11 cellular contexts compared by ENCODE assay signal in the genomic region with DNA sequence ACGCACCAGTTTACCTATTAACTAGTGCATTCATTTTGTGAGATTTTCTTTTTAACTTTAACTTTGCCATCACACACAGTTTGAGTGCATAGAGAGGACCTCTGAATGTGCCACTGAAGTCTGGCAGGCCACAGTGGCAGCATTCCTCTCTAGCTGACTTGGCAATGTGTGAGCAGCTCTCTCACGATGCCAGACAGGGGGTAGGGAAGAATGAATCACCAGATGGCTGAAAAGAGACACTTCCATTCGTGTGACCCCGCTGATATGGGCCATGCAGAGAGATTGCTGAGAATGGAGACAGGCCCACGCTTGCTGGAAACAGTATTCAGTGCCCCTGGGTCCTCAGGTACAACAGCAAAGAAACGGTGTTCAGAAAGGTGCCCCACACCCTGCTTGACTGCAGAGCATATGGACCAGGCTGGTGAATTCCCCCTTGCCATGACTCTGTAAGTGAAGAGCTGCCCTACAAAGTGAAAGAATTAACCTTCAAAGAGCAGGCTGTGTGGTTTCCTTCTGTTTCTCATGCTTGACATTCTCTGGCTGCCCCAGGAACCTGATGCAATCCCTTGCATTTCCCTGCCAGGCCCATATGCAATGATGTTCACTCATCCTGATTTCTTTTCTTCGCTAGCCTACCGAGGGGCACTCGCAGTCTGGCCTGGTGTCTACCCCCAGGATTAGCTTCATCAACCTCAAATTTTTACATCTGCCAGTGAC.
DNase-seq lines count a peak whose midpoint lies in the region; ATAC-seq and TF ChIP-seq lines count a peak whose summit lies in the region.
"Had no signal": no experiment of that assay in that cellular context is flagged by ENCODE, and none has a peak within 500 bp of the region (broad histone marks: within the 10 kb centered on the region; RNA-seq: fewer than 3 reads in every experiment).

No MANE protein-coding gene starts in this region.

- no peaks in the 10 kb centered on the region for H3K27me3 ChIP-seq in adrenal gland
- no peaks in the 10 kb centered on the region for H3K27me3 ChIP-seq in tibial artery

- H3K4me1 Mint-ChIP-seq in T-helper 17 cell: no peaks in the 10 kb centered on the region
- H3K4me1 Mint-ChIP-seq: neural crest cell had no signal

- ATAC-seq in Right ventricle myocardium superior (ENCODE audit: poor library complexity) (peak; percentile 96), T-helper 17 cell (no peak)

- no peaks in the 10 kb centered on the region for H3K36me3 Mint-ChIP-seq in T-helper 17 cell (ENCODE audit: low read depth)

- TF ChIP-seq POLR2A in adrenal gland (IDR thresholded peaks at IDR 0.05): no peak

- WGBS in adrenal gland, 4 donors: 61 to 85% (median 72%) methylated on average over 5 to 9 of the region's 9 CpGs

- H3K36me3 ChIP-seq in adrenal gland (replicated peaks in 1 of 2) (no peaks in the 10 kb centered on the region), tibial artery (no peaks in the 10 kb centered on the region)

- H3K27me3 Mint-ChIP-seq in T-helper 17 cell: peaks cover 11% of the 10 kb centered on the region

- TF ChIP-seq CTCF in adrenal gland (IDR thresholded peaks at IDR 0.05) (no peak), tibial artery (IDR thresholded peaks at IDR 0.05) (no peak), GM20000 (IDR thresholded peaks at IDR 0.05; ENCODE audit: extremely low read depth, missing control alignments) (no peak)

- H3K4me3 ChIP-seq in adrenal gland: no peak overlapping the region
- H3K4me3 ChIP-seq in tibial artery: no peak overlapping the region

- H3K4me1 ChIP-seq in adrenal gland (replicated peaks in 1 of 2): no peaks in the 10 kb centered on the region
- H3K4me1 ChIP-seq in tibial artery: peaks cover 0 to 22% (median 9%) of the 10 kb centered on the region in 4 donors

- no peak overlapping the region for H3K4me3 Mint-ChIP-seq in T-helper 17 cell
- H3K4me3 Mint-ChIP-seq: neural crest cell had no signal

- H3K27ac Mint-ChIP-seq in T-helper 17 cell: no peak overlapping the region
- H3K27ac Mint-ChIP-seq: activated naive CD4-positive, alpha-beta T cell treated with anti-CD3 and anti-CD28 coated beads, Interleukin-2, amount 50 U/mL, for 72 hours had no signal

- peak overlapping the region in 2 of 5 donors; percentile 18 to 72 for H3K27ac ChIP-seq in adrenal gland
- H3K27ac ChIP-seq in tibial artery: peak overlapping the region; percentile 38 to 52

- no peaks in the 10 kb centered on the region for H3K9me3 ChIP-seq in adrenal gland (replicated peaks in 1 of 3)
- H3K9me3 ChIP-seq in tibial artery: no peaks in the 10 kb centered on the region
- H3K9me3 ChIP-seq in T-helper 17 cell (ENCODE audit: control insufficient read depth, low read length, poor library complexity, severe bottlenecking): no peaks in the 10 kb centered on the region

- peak; percentile 61 for DNase-seq in HK-2 (ENCODE audit: unreplicated experiment)
- DNase-seq in adrenal gland: peak; percentile 47 to 85 (median 74)
- peak; percentile 71 for DNase-seq in Right ventricle myocardium superior
- DNase-seq in tibial artery: peak in 1 of 2 donors; percentile 72
- DNase-seq in GM20000 (ENCODE audit: low spot score): no peak
- no peak for DNase-seq in HT-29 (ENCODE audit: low spot score)
- DNase-seq in T-helper 17 cell: no peak
- DNase-seq: hippocampal formation, NCI-H82 had no signal

- intact Hi-C loops in adrenal gland (cut with DNase I) (no loop called here), Right ventricle myocardium superior (cut with DNase I) (no loop called here), tibial artery (cut with DNase I; ENCODE audit: low total_unique reads) (no loop called here)

Comparison
In these comparisons a context has a peak if more than half of its experiments do, and no peak if none do; other contexts are left out.
1. DNase-seq: peak in HK-2 (single experiment), adrenal gland (7 of 7) and Right ventricle myocardium superior (single experiment); none in GM20000 (single experiment), HT-29 (single experiment) and T-helper 17 cell (0 of 3).